In genomic region chr20:54065601-54066038, GRCh38 we compare ENCODE assay signal across 1 cellular context.
TF ChIP-seq lines count a peak whose summit lies in the region.

No MANE protein-coding gene starts in this region.

TF ChIP-seq in K562, 482 proteins besides CTCF, POLR2A, EP300 and RAD21 (continued from another document and continues in another):
- TF ChIP-seq, protein P1, sequence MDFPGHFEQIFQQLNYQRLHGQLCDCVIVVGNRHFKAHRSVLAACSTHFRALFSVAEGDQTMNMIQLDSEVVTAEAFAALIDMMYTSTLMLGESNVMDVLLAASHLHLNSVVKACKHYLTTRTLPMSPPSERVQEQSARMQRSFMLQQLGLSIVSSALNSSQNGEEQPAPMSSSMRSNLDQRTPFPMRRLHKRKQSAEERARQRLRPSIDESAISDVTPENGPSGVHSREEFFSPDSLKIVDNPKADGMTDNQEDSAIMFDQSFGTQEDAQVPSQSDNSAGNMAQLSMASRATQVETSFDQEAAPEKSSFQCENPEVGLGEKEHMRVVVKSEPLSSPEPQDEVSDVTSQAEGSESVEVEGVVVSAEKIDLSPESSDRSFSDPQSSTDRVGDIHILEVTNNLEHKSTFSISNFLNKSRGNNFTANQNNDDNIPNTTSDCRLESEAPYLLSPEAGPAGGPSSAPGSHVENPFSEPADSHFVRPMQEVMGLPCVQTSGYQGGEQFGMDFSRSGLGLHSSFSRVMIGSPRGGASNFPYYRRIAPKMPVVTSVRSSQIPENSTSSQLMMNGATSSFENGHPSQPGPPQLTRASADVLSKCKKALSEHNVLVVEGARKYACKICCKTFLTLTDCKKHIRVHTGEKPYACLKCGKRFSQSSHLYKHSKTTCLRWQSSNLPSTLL (IDR thresholded peaks at IDR 0.05), result no peak
- peak; percentile 39; the same call in 1 of the 2 replicates for TF ChIP-seq CC2D1A (IDR thresholded peaks at IDR 0.05)
- 0 out of 2 replicates have a peak, but pooled peaks have one; percentile 52 for TF ChIP-seq ZEB2 (IDR thresholded peaks at IDR 0.05)
- TF ChIP-seq SRSF3 (IDR thresholded peaks at IDR 0.05; ENCODE audit: insufficient read depth, low read length), result no peak
- TF ChIP-seq CBFA2T2 (conservative IDR thresholded peaks at IDR 0.05), result peak; percentile 93
- TF ChIP-seq, protein P2, sequence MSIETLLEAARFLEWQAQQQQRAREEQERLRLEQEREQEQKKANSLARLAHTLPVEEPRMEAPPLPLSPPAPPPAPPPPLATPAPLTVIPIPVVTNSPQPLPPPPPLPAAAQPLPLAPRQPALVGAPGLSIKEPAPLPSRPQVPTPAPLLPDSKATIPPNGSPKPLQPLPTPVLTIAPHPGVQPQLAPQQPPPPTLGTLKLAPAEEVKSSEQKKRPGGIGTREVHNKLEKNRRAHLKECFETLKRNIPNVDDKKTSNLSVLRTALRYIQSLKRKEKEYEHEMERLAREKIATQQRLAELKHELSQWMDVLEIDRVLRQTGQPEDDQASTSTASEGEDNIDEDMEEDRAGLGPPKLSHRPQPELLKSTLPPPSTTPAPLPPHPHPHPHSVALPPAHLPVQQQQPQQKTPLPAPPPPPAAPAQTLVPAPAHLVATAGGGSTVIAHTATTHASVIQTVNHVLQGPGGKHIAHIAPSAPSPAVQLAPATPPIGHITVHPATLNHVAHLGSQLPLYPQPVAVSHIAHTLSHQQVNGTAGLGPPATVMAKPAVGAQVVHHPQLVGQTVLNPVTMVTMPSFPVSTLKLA (conservative IDR thresholded peaks at IDR 0.05), result peak; percentile 38 to 78; a peak in 3 of 4 replicates
- TF ChIP-seq ZNF384 (IDR thresholded peaks at IDR 0.05; ENCODE audit: low read depth, low read length), result no peak
- no peak for TF ChIP-seq ZNF140 (CRISPR knock-in tag; IDR thresholded peaks at IDR 0.05)
- no peak for TF ChIP-seq HMG20B (CRISPR knock-in tag; IDR thresholded peaks at IDR 0.05)
- no peak for TF ChIP-seq ZBTB1 (CRISPR knock-in tag; IDR thresholded peaks at IDR 0.05; ENCODE audit: borderline replicate concordance, low read depth)
- TF ChIP-seq, protein P3, sequence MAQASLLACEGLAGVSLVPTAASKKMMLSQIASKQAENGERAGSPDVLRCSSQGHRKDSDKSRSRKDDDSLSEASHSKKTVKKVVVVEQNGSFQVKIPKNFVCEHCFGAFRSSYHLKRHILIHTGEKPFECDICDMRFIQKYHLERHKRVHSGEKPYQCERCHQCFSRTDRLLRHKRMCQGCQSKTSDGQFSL (CRISPR knock-in tag; IDR thresholded peaks at IDR 0.05), result no peak
- TF ChIP-seq, protein P3 (tag; IDR thresholded peaks at IDR 0.05), result no peak
- TF ChIP-seq POLR2B (IDR thresholded peaks at IDR 0.05; ENCODE audit: low read depth, partially characterized antibody), result no peak
- TF ChIP-seq TCF15 (CRISPR knock-in tag; IDR thresholded peaks at IDR 0.05), result no peak
- peak; percentile 76 for TF ChIP-seq FOXM1 (IDR thresholded peaks at IDR 0.05; ENCODE audit: low read depth)
- TF ChIP-seq FOXM1 (CRISPR knock-in tag; IDR thresholded peaks at IDR 0.05; ENCODE audit: low read depth), result no peak
- no peak for TF ChIP-seq FOXP4 (CRISPR knock-in tag; IDR thresholded peaks at IDR 0.05; ENCODE audit: borderline replicate concordance)
- TF ChIP-seq LEF1 (IDR thresholded peaks at IDR 0.05), result peak; percentile 63
- TF ChIP-seq MXI1 (IDR thresholded peaks at IDR 0.05; ENCODE audit: low read depth, low read length), result peak; percentile 64; the same call in 1 of the 2 replicates
- TF ChIP-seq PRPF4 (IDR thresholded peaks at IDR 0.05; ENCODE audit: insufficient read depth, low read depth, low read length, poor library complexity, severe bottlenecking), result no peak
- TF ChIP-seq ZNF212 (CRISPR knock-in tag; IDR thresholded peaks at IDR 0.05), result no peak
- 0 out of 2 replicates have a peak, but pooled peaks have one; percentile 7 for TF ChIP-seq SMC3 (conservative IDR thresholded peaks at IDR 0.05; ENCODE audit: insufficient read depth, low read depth, low read length)
- TF ChIP-seq MEIS2 (IDR thresholded peaks at IDR 0.05; ENCODE audit: partially characterized antibody), result peak; percentile 18
- TF ChIP-seq KLF10 (CRISPR knock-in tag; IDR thresholded peaks at IDR 0.05), result no peak
- peak; percentile 36 to 82; a peak in 2 of 4 replicates for TF ChIP-seq RCOR1 (IDR thresholded peaks at IDR 0.05; ENCODE audit: borderline replicate concordance in 1 of 2, low read depth in 2 of 2, low read length in 2 of 2)
- no peak for TF ChIP-seq RBM15 (IDR thresholded peaks at IDR 0.05; ENCODE audit: insufficient read depth, low read length)
- TF ChIP-seq DPF2 (IDR thresholded peaks at IDR 0.05), result peak; percentile 97
- TF ChIP-seq, protein P4, sequence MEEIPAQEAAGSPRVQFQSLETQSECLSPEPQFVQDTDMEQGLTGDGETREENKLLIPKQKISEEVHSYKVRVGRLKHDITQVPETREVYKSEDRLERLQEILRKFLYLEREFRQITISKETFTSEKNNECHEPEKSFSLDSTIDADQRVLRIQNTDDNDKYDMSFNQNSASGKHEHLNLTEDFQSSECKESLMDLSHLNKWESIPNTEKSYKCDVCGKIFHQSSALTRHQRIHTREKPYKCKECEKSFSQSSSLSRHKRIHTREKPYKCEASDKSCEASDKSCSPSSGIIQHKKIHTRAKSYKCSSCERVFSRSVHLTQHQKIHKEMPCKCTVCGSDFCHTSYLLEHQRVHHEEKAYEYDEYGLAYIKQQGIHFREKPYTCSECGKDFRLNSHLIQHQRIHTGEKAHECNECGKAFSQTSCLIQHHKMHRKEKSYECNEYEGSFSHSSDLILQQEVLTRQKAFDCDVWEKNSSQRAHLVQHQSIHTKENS (CRISPR knock-in tag; IDR thresholded peaks at IDR 0.05), result no peak
- TF ChIP-seq BCLAF1 (IDR thresholded peaks at IDR 0.05; ENCODE audit: borderline replicate concordance in 1 of 2, control insufficient read depth in 1 of 2, low read depth in 2 of 2, low read length in 1 of 2), result no peak
- no peak for TF ChIP-seq ZNF124 (CRISPR knock-in tag; IDR thresholded peaks at IDR 0.05)
- TF ChIP-seq, protein P5, sequence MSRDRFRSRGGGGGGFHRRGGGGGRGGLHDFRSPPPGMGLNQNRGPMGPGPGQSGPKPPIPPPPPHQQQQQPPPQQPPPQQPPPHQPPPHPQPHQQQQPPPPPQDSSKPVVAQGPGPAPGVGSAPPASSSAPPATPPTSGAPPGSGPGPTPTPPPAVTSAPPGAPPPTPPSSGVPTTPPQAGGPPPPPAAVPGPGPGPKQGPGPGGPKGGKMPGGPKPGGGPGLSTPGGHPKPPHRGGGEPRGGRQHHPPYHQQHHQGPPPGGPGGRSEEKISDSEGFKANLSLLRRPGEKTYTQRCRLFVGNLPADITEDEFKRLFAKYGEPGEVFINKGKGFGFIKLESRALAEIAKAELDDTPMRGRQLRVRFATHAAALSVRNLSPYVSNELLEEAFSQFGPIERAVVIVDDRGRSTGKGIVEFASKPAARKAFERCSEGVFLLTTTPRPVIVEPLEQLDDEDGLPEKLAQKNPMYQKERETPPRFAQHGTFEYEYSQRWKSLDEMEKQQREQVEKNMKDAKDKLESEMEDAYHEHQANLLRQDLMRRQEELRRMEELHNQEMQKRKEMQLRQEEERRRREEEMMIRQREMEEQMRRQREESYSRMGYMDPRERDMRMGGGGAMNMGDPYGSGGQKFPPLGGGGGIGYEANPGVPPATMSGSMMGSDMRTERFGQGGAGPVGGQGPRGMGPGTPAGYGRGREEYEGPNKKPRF (IDR thresholded peaks at IDR 0.05; ENCODE audit: low read depth, low read length), result no peak
- no peak for TF ChIP-seq ZC3H11A (IDR thresholded peaks at IDR 0.05; ENCODE audit: low read depth, low read length)
- no peak for TF ChIP-seq COPS2 (conservative IDR thresholded peaks at IDR 0.05)
- TF ChIP-seq GATAD2B (IDR thresholded peaks at IDR 0.05; ENCODE audit: borderline replicate concordance), result peak; percentile 64
- no peak for TF ChIP-seq THRAP3 (IDR thresholded peaks at IDR 0.05; ENCODE audit: borderline replicate concordance)
- TF ChIP-seq FOXP1 (CRISPR knock-in tag; IDR thresholded peaks at IDR 0.05), result no peak
- no peak for TF ChIP-seq RREB1 (CRISPR knock-in tag; IDR thresholded peaks at IDR 0.05)
- TF ChIP-seq HNRNPUL1 (IDR thresholded peaks at IDR 0.05; ENCODE audit: low read length), result no peak
- TF ChIP-seq SMARCB1 (IDR thresholded peaks at IDR 0.05; ENCODE audit: insufficient read length, low read depth), result no peak
- TF ChIP-seq, protein P6, sequence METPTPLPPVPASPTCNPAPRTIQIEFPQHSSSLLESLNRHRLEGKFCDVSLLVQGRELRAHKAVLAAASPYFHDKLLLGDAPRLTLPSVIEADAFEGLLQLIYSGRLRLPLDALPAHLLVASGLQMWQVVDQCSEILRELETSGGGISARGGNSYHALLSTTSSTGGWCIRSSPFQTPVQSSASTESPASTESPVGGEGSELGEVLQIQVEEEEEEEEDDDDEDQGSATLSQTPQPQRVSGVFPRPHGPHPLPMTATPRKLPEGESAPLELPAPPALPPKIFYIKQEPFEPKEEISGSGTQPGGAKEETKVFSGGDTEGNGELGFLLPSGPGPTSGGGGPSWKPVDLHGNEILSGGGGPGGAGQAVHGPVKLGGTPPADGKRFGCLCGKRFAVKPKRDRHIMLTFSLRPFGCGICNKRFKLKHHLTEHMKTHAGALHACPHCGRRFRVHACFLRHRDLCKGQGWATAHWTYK (CRISPR knock-in tag; IDR thresholded peaks at IDR 0.05), result no peak
- peak in 1 of 2 experiments; percentile 49; a peak in 1 of 4 replicates for TF ChIP-seq MAZ (CRISPR knock-in tag; conservative IDR thresholded peaks at IDR 0.05 in 1 of 2, IDR thresholded peaks at IDR 0.05 in 1 of 2)
- TF ChIP-seq NFRKB (IDR thresholded peaks at IDR 0.05; ENCODE audit: low read depth), result no peak
